8 cellular contexts compared by ENCODE assay signal in genomic region chr18:47928466-47928865, GRCh38. TPM values are rescaled to one million over a fixed set of nuclear protein-coding genes. Genes with fewer than 3 reads are reported as not detected.
DNase-seq lines count a peak whose midpoint lies in the region; ATAC-seq, FAIRE-seq and TF ChIP-seq lines count a peak whose summit lies in the region.

No MANE protein-coding gene starts in this region.

- WGBS in A549 (ENCODE audit: missing lambda C conversion rate) = 21% methylated on average over 3 of the region's 3 CpGs

- peaks cover 63% of the 10 kb centered on the region for H3K4me1 Mint-ChIP-seq in activated naive CD8-positive, alpha-beta T cell treated with anti-CD3 and anti-CD28 coated beads, Interleukin-2, amount 50 U/mL, for 24 hours
- H3K4me1 Mint-ChIP-seq in immature natural killer cell = peaks cover 53 to 65% of the 10 kb centered on the region in 2 donors

- H3K4me3 ChIP-seq in A549 (peak overlapping the region; percentile 87), HCT116 (replicated peaks in 1 of 2; ENCODE audit: low read depth in 1 of 2, low read length in 2 of 2) (no peak overlapping the region), colonic mucosa (no peak overlapping the region)

- POLR2A ChIA-PET in A549 (lab: Yijun Ruan, JAX) = interaction anchor here (1.1 kb wide), 1 partner anchor 79 kb away, joined by 4 read pairs; no protein-coding TSS in a partner anchor
- POLR2A ChIA-PET in HCT116 (lab: Charles Lee) = no interaction called here

- H3K4me1 ChIP-seq in A549 (peaks cover 60% of the 10 kb centered on the region), HCT116 (ENCODE audit: control insufficient read depth in 1 of 2, insufficient read depth in 2 of 2, low read length in 2 of 2) (peaks cover 7 to 25% of the 10 kb centered on the region in 2 experiments), colonic mucosa (peaks cover 9% of the 10 kb centered on the region)

- no peak for TF ChIP-seq EP300 in A549 (IDR thresholded peaks at IDR 0.05)

- peaks cover 3% of the 10 kb centered on the region; the same call in 1 of the 2 replicates for H4K20me1 ChIP-seq in HCT116 (ENCODE audit: insufficient read depth)

- H3K9me3 ChIP-seq in A549 = no peaks in the 10 kb centered on the region
- no peaks in the 10 kb centered on the region for H3K9me3 ChIP-seq in HCT116 (ENCODE audit: control insufficient read depth in 1 of 2, insufficient read depth in 1 of 2, low read depth in 1 of 2, low read length in 2 of 2)
- no peaks in the 10 kb centered on the region for H3K9me3 ChIP-seq in colonic mucosa

- intact Hi-C loops in HCT116 (cut with micrococcal nuclease) = no loop called here
- intact Hi-C loops in colonic mucosa (cut with DNase I) = no loop called here

- BruUV-seq in HCT116 (replicated peaks; lab: Mats Ljungman, UMichigan) = no TSS peak

- RAD21 ChIA-PET in HCT116 (lab: Charles Lee; ENCODE audit: low non-redundant PET in 1 of 2, low total read pairs in 2 of 2, uncharacterized antibody in 2 of 2, unreplicated experiment in 2 of 2) = no interaction called here

- CTCF ChIA-PET in A549 (lab: Yijun Ruan, JAX) = interaction anchor here (1.2 kb wide), 1 partner anchor 94 kb away, joined by 3 read pairs; no protein-coding TSS in a partner anchor
- CTCF ChIA-PET in HCT116 (lab: Charles Lee) = no interaction called here

- H3K79me2 ChIP-seq in HCT116 (ENCODE audit: insufficient read depth, low read length) = peaks cover 67% of the 10 kb centered on the region

- H3K4me2 ChIP-seq in A549 (peak overlapping the region; percentile 95), HCT116 (ENCODE audit: low read length) (peak overlapping the region; percentile 81)

- H3K9ac ChIP-seq in HCT116 (ENCODE audit: low read length) = no peak overlapping the region
- H3K9ac ChIP-seq in colonic mucosa (ENCODE audit: low read depth in 2 of 2, low read length in 2 of 2) = no peak overlapping the region

- no peaks in the 10 kb centered on the region for H3K36me3 ChIP-seq in HCT116 (ENCODE audit: control insufficient read depth in 1 of 2, insufficient read depth in 2 of 2, low read length in 2 of 2)
- no peaks in the 10 kb centered on the region for H3K36me3 ChIP-seq in colonic mucosa

- peak overlapping the region; percentile 92 for H3K27ac Mint-ChIP-seq in activated naive CD8-positive, alpha-beta T cell treated with anti-CD3 and anti-CD28 coated beads, Interleukin-2, amount 50 U/mL, for 24 hours
- peak overlapping the region; percentile 46 to 91 (median 86) for H3K27ac Mint-ChIP-seq in immature natural killer cell

- no peaks in the 10 kb centered on the region for H3K9me2 ChIP-seq in HCT116 (ENCODE audit: insufficient read depth)

- no peaks in the 10 kb centered on the region for H3K9me3 Mint-ChIP-seq in activated naive CD8-positive, alpha-beta T cell treated with anti-CD3 and anti-CD28 coated beads, Interleukin-2, amount 50 U/mL, for 24 hours
- no peaks in the 10 kb centered on the region for H3K9me3 Mint-ChIP-seq in immature natural killer cell

- no peak overlapping the region for H2AFZ ChIP-seq in HCT116 (ENCODE audit: low read depth, low read length, poor library complexity, severe bottlenecking)

- H3K27me3 ChIP-seq in HCT116 (ENCODE audit: insufficient read depth, low read length) = no peaks in the 10 kb centered on the region
- H3K27me3 ChIP-seq in colonic mucosa = no peaks in the 10 kb centered on the region

- DNase-seq in A549 (ENCODE audit: low read depth in 1 of 2, low spot score in 1 of 2) (no peak), HCT116 (ENCODE audit: low read depth, low spot score) (no peak), immature natural killer cell (peak; percentile 21 to 48 (median 39)), colonic mucosa (no peak), NCI-H2227 (lab: John Stamatoyannopoulos, UW; ENCODE audit: unreplicated experiment) (no peak), mesenteric fat pad (ENCODE audit: low spot score) (no peak)
- DNase-seq in activated naive CD8-positive, alpha-beta T cell treated with anti-CD3 and anti-CD28 coated beads, Interleukin-2, amount 50 U/mL, for 24 hours = no peak

- no peak for TF ChIP-seq POLR2A in A549 (IDR thresholded peaks at IDR 0.05; ENCODE audit: low read length)
- no peak for TF ChIP-seq POLR2A in HCT116 (IDR thresholded peaks at IDR 0.05; ENCODE audit: borderline replicate concordance, extremely low read depth, insufficient read depth, insufficient read length)
- TF ChIP-seq POLR2A in GM18505 (IDR thresholded peaks at IDR 0.05; ENCODE audit: borderline replicate concordance, extremely low read depth, insufficient read depth, insufficient read length) = no peak

- H3K4me3 Mint-ChIP-seq in activated naive CD8-positive, alpha-beta T cell treated with anti-CD3 and anti-CD28 coated beads, Interleukin-2, amount 50 U/mL, for 24 hours = peak overlapping the region; percentile 92
- H3K4me3 Mint-ChIP-seq in immature natural killer cell = peak overlapping the region; percentile 74 to 95 (median 93)

- TF ChIP-seq RAD21 in A549 (conservative IDR thresholded peaks at IDR 0.05 in 1 of 2, IDR thresholded peaks at IDR 0.05 in 1 of 2) (no peak), HCT116 (IDR thresholded peaks at IDR 0.05; ENCODE audit: low read depth) (no peak)

- no peak for ATAC-seq in A549
- no peak for ATAC-seq in HCT116
- ATAC-seq in activated naive CD8-positive, alpha-beta T cell treated with anti-CD3 and anti-CD28 coated beads, Interleukin-2, amount 50 U/mL, for 24 hours = peak; percentile 9
- ATAC-seq in GM18505 (IDR thresholded peaks at IDR 0.05; ENCODE audit: unreplicated experiment) = no peak

- peak overlapping the region; percentile 98 to 100 for H3K27ac ChIP-seq in A549
- no peak overlapping the region for H3K27ac ChIP-seq in HCT116 (ENCODE audit: low read depth, low read length)
- no peak overlapping the region for H3K27ac ChIP-seq in colonic mucosa

- TF ChIP-seq CTCF in A549 (IDR thresholded peaks at IDR 0.05) = no peak
- TF ChIP-seq CTCF in HCT116 (IDR thresholded peaks at IDR 0.05 in 2 of 3, conservative IDR thresholded peaks at IDR 0.05 in 1 of 3; ENCODE audit: borderline replicate concordance in 1 of 3, insufficient read depth in 1 of 3, low read depth in 2 of 3, low read length in 2 of 3) = no peak
- no peak for TF ChIP-seq CTCF in colonic mucosa (IDR thresholded peaks at IDR 0.05)

- no peak for FAIRE-seq in A549 (lab: Jason Lieb, UNC)

- peaks cover 19% of the 10 kb centered on the region for H3K36me3 Mint-ChIP-seq in activated naive CD8-positive, alpha-beta T cell treated with anti-CD3 and anti-CD28 coated beads, Interleukin-2, amount 50 U/mL, for 24 hours (ENCODE audit: low read depth)
- H3K36me3 Mint-ChIP-seq in immature natural killer cell = no peaks in the 10 kb centered on the region

- H3K27me3 Mint-ChIP-seq in activated naive CD8-positive, alpha-beta T cell treated with anti-CD3 and anti-CD28 coated beads, Interleukin-2, amount 50 U/mL, for 24 hours = no peaks in the 10 kb centered on the region
- H3K27me3 Mint-ChIP-seq in immature natural killer cell (ENCODE audit: low read depth in 3 of 3) = peaks cover 9 to 15% (median 9%) of the 10 kb centered on the region in 3 donors

TF ChIP-seq in A549, 52 proteins besides CTCF, POLR2A, EP300 and RAD21:
- TF ChIP-seq FOXS1 (CRISPR knock-in tag; IDR thresholded peaks at IDR 0.05) = no peak
- TF ChIP-seq HOXA7 (CRISPR knock-in tag; IDR thresholded peaks at IDR 0.05) = peak; percentile 25; the same call in 1 of the 2 replicates

TF ChIP-seq in HCT116, 20 proteins besides CTCF, POLR2A, EP300 and RAD21:
- no peak for TF ChIP-seq MAX (IDR thresholded peaks at IDR 0.05)
- no peak for TF ChIP-seq ZFX (IDR thresholded peaks at IDR 0.05)
- TF ChIP-seq FOSL1 (IDR thresholded peaks at IDR 0.05; ENCODE audit: low read depth) = no peak
- TF ChIP-seq JUND (IDR thresholded peaks at IDR 0.05) = no peak
- TF ChIP-seq YY1 (IDR thresholded peaks at IDR 0.05; ENCODE audit: extremely low read depth, insufficient replicate concordance, low read depth, low read length) = no peak
- no peak for TF ChIP-seq ATF3 (IDR thresholded peaks at IDR 0.05)
- TF ChIP-seq POLR2AphosphoS5 (IDR thresholded peaks at IDR 0.05; ENCODE audit: low read depth, low read length) = no peak
- no peak for TF ChIP-seq ZBTB33 (IDR thresholded peaks at IDR 0.05; ENCODE audit: extremely low read depth, insufficient replicate concordance, low read length)
- no peak for TF ChIP-seq CBX3 (IDR thresholded peaks at IDR 0.05; ENCODE audit: low read depth)
- no peak for TF ChIP-seq EGR1 (IDR thresholded peaks at IDR 0.05; ENCODE audit: low read depth)
- no peak for TF ChIP-seq TCF7L2 (IDR thresholded peaks at IDR 0.05; ENCODE audit: borderline replicate concordance, extremely low read depth, insufficient read depth, insufficient read length)
- TF ChIP-seq CEBPB (IDR thresholded peaks at IDR 0.05; ENCODE audit: low read depth) = no peak
TF ChIP-seq in HCT116: peak in this region for 0.

RNA-seq across cellular contexts. Expression of gene SMAD2, which starts 2.0 kb away (rescaled TPM):
- polyA plus RNA-seq in A549 (2011; rRNA removed) = 217 and 229 TPM in 2 replicates
- 42.4 TPM in 2 replicates for polyA plus RNA-seq in A549 (2012; cell fraction: cytosol; rRNA removed)
- polyA plus RNA-seq in A549 (2012; cell fraction: nucleus; rRNA removed) = 17.1 and 25.1 TPM in 2 replicates
- polyA plus RNA-seq in A549 (2017; fragmentation: RNase III; extraction: RNeasy Plus Mini Kit Qiagen cat#74134 plus additional on column Dnase treatment) = 121 to 133 TPM (median 131 TPM) in 3 replicates
- 204 and 226 TPM in 2 replicates for polyA minus RNA-seq in A549 (2011; rRNA and poly(A)+ RNA removed)
- 130 TPM for total RNA-seq in HCT116 (2021; ENCODE audit: unreplicated experiment)
- polyA plus RNA-seq in HCT116 (2012) = 61.4 and 72.8 TPM in 2 replicates
- polyA plus RNA-seq in immature natural killer cell = 100 to 1,000 TPM in 2 of 3 donors, 10 to 100 TPM in 1; 81.4 to 123 (median 112) TPM
- 100 to 1,000 TPM; 109 to 133 TPM for total RNA-seq in colonic mucosa
- 130 TPM for total RNA-seq in mesenteric fat pad

Comparison
In these comparisons a context has a peak if more than half of its experiments do, and no peak if none do; other contexts are left out.
1. DNase-seq: peak in immature natural killer cell (3 of 3); none in A549 (0 of 2), HCT116 (single experiment), activated naive CD8-positive, alpha-beta T cell treated with anti-CD3 and anti-CD28 coated beads, Interleukin-2, amount 50 U/mL, for 24 hours (single experiment), colonic mucosa (single experiment), NCI-H2227 (single experiment) and mesenteric fat pad (single experiment).
2. H3K27ac ChIP-seq: peak in A549 (2 of 2); none in HCT116 (single experiment) and colonic mucosa (single experiment).